ENCODE assay signal across 21 cellular contexts in genomic region chr6:155974359-155974758, GRCh38.
"Had no signal": no experiment of that assay in that cellular context is flagged by ENCODE, and none has a peak within 500 bp of the region (broad histone marks: within the 10 kb centered on the region; RNA-seq: fewer than 3 reads in every experiment).

No MANE protein-coding gene starts in this region.

- DNase-seq: activated naive CD4-positive, alpha-beta T cell treated with Interleukin-2 at 50 U/mL for 16 hours; adrenal gland; brain microvascular endothelial cell; effector CD8-positive, alpha-beta T cell; erythroblast; foreskin keratinocyte; lower lobe of right lung; occipital lobe; posterior cingulate gyrus; stimulated activated CD4-positive, alpha-beta T cell treated with anti-CD3 and anti-CD28 coated beads, Interleukin-2, amount 100 ng/mL, for 48 hours; stimulated activated CD8-positive, alpha-beta memory T cell treated with anti-CD3 and anti-CD28 coated beads, Interleukin-4, amount 100 ng/mL, for 48 hours; stimulated activated naive B cell treated with anti-CD40 and anti-IgM and Interleukin-4, amounts not matched to agents 10 μg/mL and 1 μg/mL and 100 μg/mL, for 72 hours had no signal

- H3K4me3 Mint-ChIP-seq: nephron had no signal

- H3K36me3 ChIP-seq: adrenal gland, ascending aorta, brain microvascular endothelial cell, lower lobe of right lung, transverse colon had no signal

- FAIRE-seq: small intestine, urothelium cell line had no signal

- ATAC-seq: foreskin keratinocyte, left lobe of liver, lower lobe of right lung, sciatic nerve had no signal

- H3K4me1 ChIP-seq: adrenal gland, ascending aorta, foreskin keratinocyte, lower lobe of right lung had no signal

- H3K9me3 ChIP-seq: adrenal gland, ascending aorta, lower lobe of right lung, transverse colon had no signal

- H3K36me3 Mint-ChIP-seq: stimulated activated naive B cell treated with anti-CD40 and anti-IgM and Interleukin-4, amounts not matched to agents 10 μg/mL and 1 μg/mL and 100 μg/mL, for 72 hours had no signal

- H3K9me3 Mint-ChIP-seq: dendritic cell treated with granulocyte-macrophage colony-stimulating factor and Interleukin-4, amounts not matched to agents 40 ng/mL and 50 ng/mL, for 4 days; nephron; stimulated activated naive B cell treated with anti-CD40 and anti-IgM and Interleukin-4, amounts not matched to agents 10 μg/mL and 1 μg/mL and 100 μg/mL, for 72 hours; T-helper 1 cell treated with Interleukin-12 subunit alpha and Interleukin-12 subunit beta and Interleukin-4 antibody, amounts not matched to agents 30 μg/mL and 1 μg/mL, for 36 hours had no signal

- H3K27ac ChIP-seq: adrenal gland, ascending aorta, brain microvascular endothelial cell, foreskin keratinocyte, lower lobe of right lung, transverse colon had no signal

- H3K27me3 Mint-ChIP-seq: dendritic cell treated with granulocyte-macrophage colony-stimulating factor and Interleukin-4, amounts not matched to agents 40 ng/mL and 50 ng/mL, for 4 days; stimulated activated naive B cell treated with anti-CD40 and anti-IgM and Interleukin-4, amounts not matched to agents 10 μg/mL and 1 μg/mL and 100 μg/mL, for 72 hours had no signal

- H3K27me3 ChIP-seq: adrenal gland, ascending aorta, brain microvascular endothelial cell, foreskin keratinocyte, transverse colon had no signal
